Comparison of ENCODE assay signal across 20 cellular contexts in genomic region chr6:169824848-169825557, GRCh38.
DNase-seq lines count a peak whose midpoint lies in the region; ATAC-seq and TF ChIP-seq lines count a peak whose summit lies in the region.
"Had no signal": no experiment of that assay in that cellular context is flagged by ENCODE, and none has a peak within 500 bp of the region (broad histone marks: within the 10 kb centered on the region; RNA-seq: fewer than 3 reads in every experiment).

No MANE protein-coding gene starts in this region.

- H3K36me3 ChIP-seq in Caco-2 (ENCODE audit: control insufficient read depth, insufficient read depth, low read length) = no peaks in the 10 kb centered on the region
- H3K36me3 ChIP-seq: SJCRH30 had no signal

- H3K4me1 Mint-ChIP-seq in Caco-2 (ENCODE audit: low read depth, unreplicated experiment) = peaks cover 33% of the 10 kb centered on the region
- no peaks in the 10 kb centered on the region for H3K4me1 Mint-ChIP-seq in osteocyte (ENCODE audit: unreplicated experiment)
- H3K4me1 Mint-ChIP-seq: CD8-positive, alpha-beta memory T cell had no signal

- peaks cover 14% of the 10 kb centered on the region for H3K9me3 Mint-ChIP-seq in Caco-2 (ENCODE audit: unreplicated experiment)
- H3K9me3 Mint-ChIP-seq in osteocyte (ENCODE audit: unreplicated experiment) = peaks cover 10% of the 10 kb centered on the region

- intact Hi-C loops in Caco-2 (cut with micrococcal nuclease; ENCODE audit: unreplicated experiment) = no loop called here

- POLR2A ChIA-PET in Caco-2 (lab: Charles Lee) = no interaction called here

- H3K27ac Mint-ChIP-seq in Caco-2 (ENCODE audit: unreplicated experiment) = peak overlapping the region; percentile 35
- no peak overlapping the region for H3K27ac Mint-ChIP-seq in osteocyte (ENCODE audit: unreplicated experiment)
- H3K27ac Mint-ChIP-seq: CD8-positive, alpha-beta memory T cell had no signal

- 0 out of 2 replicates have a peak, but pooled peaks cover 5% of the 10 kb centered on the region for H3K4me1 ChIP-seq in Caco-2
- H3K4me1 ChIP-seq: SJCRH30 had no signal

- DNase-seq in NCI-H2171 treated with DMSO at 0.1 percent for 48 hours (lab: John Stamatoyannopoulos, UW) (peak; percentile 36), NCI-H2171 (lab: John Stamatoyannopoulos, UW) (no peak), Caco-2 (no peak), ecto neural progenitor cell (ENCODE audit: low spot score) (peak; percentile 29), osteocyte (ENCODE audit: extremely low spot score, unreplicated experiment) (peak; percentile 71), Ammon's horn (ENCODE audit: low spot score) (no peak), GDM1 (lab: John Stamatoyannopoulos, UW) (no peak)
- DNase-seq: C1 segment of cervical spinal cord; CD8-positive, alpha-beta memory T cell; KBM-7; MM.1S; NCI-H1048; NCI-H1417 treated with DMSO at 0.1 percent for 48 hours; NCI-H187; NCI-H2227 treated with DMSO at 0.1 percent for 48 hours; NCI-H510A treated with DMSO at 0.1 percent for 48 hours; NCI-H774; NK-92 treated with Interleukin-12 subunit alpha and Interleukin-12 subunit beta, amount 100 ng/mL, for 24 hours; SJCRH30 had no signal

- H3K9me3 ChIP-seq in Caco-2 = no peaks in the 10 kb centered on the region; the same call in 1 of the 2 replicates
- H3K9me3 ChIP-seq: SJCRH30 had no signal

- H3K27me3 ChIP-seq in Caco-2 (replicated peaks; ENCODE audit: control insufficient read depth, insufficient read depth, low read length) = no peaks in the 10 kb centered on the region
- H3K27me3 ChIP-seq: SJCRH30 had no signal

- no peak overlapping the region for H3K4me3 Mint-ChIP-seq in Caco-2 (ENCODE audit: unreplicated experiment)
- no peak overlapping the region for H3K4me3 Mint-ChIP-seq in osteocyte (ENCODE audit: unreplicated experiment)
- H3K4me3 Mint-ChIP-seq: CD8-positive, alpha-beta memory T cell had no signal

- no peak for ATAC-seq in HG03565 (IDR thresholded peaks at IDR 0.05; ENCODE audit: unreplicated experiment)

- CTCF ChIA-PET in Caco-2 (lab: Charles Lee) = no interaction called here

- no TSS peak for BruUV-seq in Caco-2 (replicated peaks; lab: Mats Ljungman, UMichigan)

- no peak for TF ChIP-seq CTCF in Caco-2 (IDR thresholded peaks at IDR 0.05; ENCODE audit: insufficient read depth in 1 of 2, low read depth in 1 of 2, low read length in 1 of 2, severe bottlenecking in 1 of 2, unreplicated experiment in 1 of 2)
- no peak for TF ChIP-seq CTCF in osteocyte (IDR thresholded peaks at IDR 0.05)

- no peak overlapping the region for H3K4me3 ChIP-seq in Caco-2 (ENCODE audit: low read depth, low read length)
- H3K4me3 ChIP-seq: SJCRH30 had no signal

- peaks cover 4% of the 10 kb centered on the region for H3K36me3 Mint-ChIP-seq in Caco-2 (ENCODE audit: insufficient read depth, unreplicated experiment)
- H3K36me3 Mint-ChIP-seq in osteocyte (ENCODE audit: unreplicated experiment) = no peaks in the 10 kb centered on the region

- no peaks in the 10 kb centered on the region for H3K27me3 Mint-ChIP-seq in Caco-2 (ENCODE audit: insufficient read depth, unreplicated experiment)
- peaks cover 19% of the 10 kb centered on the region for H3K27me3 Mint-ChIP-seq in osteocyte (ENCODE audit: unreplicated experiment)

Comparison
In these comparisons a context has a peak if more than half of its experiments do, and no peak if none do; other contexts are left out.
1. DNase-seq: peak in NCI-H2171 treated with DMSO at 0.1 percent for 48 hours (single experiment), ecto neural progenitor cell (single experiment) and osteocyte (single experiment); none in NCI-H2171 (single experiment), Caco-2 (0 of 2), Ammon's horn (single experiment) and GDM1 (single experiment).